26 cellular contexts compared by ENCODE assay signal in genomic region chr6:96685702-96686101, GRCh38.
"Had no signal": no experiment of that assay in that cellular context is flagged by ENCODE, and none has a peak within 500 bp of the region (broad histone marks: within the 10 kb centered on the region; RNA-seq: fewer than 3 reads in every experiment).

No MANE protein-coding gene starts in this region.

- H3K27ac ChIP-seq: stomach, suprapubic skin, testis, thoracic aorta, thyroid gland, tibial artery, tibial nerve, transverse colon, upper lobe of left lung, upper lobe of right lung, uterus, vagina had no signal

- H3K4me1 ChIP-seq: stomach, suprapubic skin, testis, thyroid gland, tibial artery, tibial nerve, transverse colon, upper lobe of left lung, upper lobe of right lung, uterus, vagina had no signal

- H3K4me3 ChIP-seq: stomach, suprapubic skin, testis, thoracic aorta, thyroid gland, tibial artery, tibial nerve, transverse colon, upper lobe of left lung, upper lobe of right lung, uterus, vagina had no signal

- H3K9me3 ChIP-seq: stomach, suprapubic skin, testis, thoracic aorta, thyroid gland, tibial artery, tibial nerve, transverse colon, upper lobe of left lung, upper lobe of right lung, uterus, vagina had no signal

- ATAC-seq: stimulated activated effector memory CD8-positive, alpha-beta T cell treated with anti-CD3 and anti-CD28 coated beads, Interleukin-12 subunit alpha, Interleukin-12 subunit beta, amount 100 ng/mL, for 72 hours; stimulated activated memory B cell treated with anti-CD40 and anti-IgM and Interleukin-4, amounts not matched to agents 10 μg/mL and 1 μg/mL and 100 μg/mL, for 72 hours; stimulated activated naive B cell treated with anti-CD40 and anti-IgM and Interleukin-4, amounts not matched to agents 10 μg/mL and 1 μg/mL and 100 μg/mL, for 72 hours; stimulated activated naive CD8-positive, alpha-beta T cell treated with anti-CD3 and anti-CD28 coated beads, Interleukin-15, amount 100 ng/mL, for 72 hours; stimulated activated naive CD8-positive, alpha-beta T cell treated with anti-CD3 and anti-CD28 coated beads, Interleukin-15, Interleukin-2, amounts not matched to agents 100 U/mL and 50 U/mL, for 24 hours; upper lobe of right lung had no signal

- DNase-seq: stimulated activated CD4-positive, alpha-beta T cell treated with anti-CD3 and anti-CD28 coated beads, Interleukin-2, amount 100 ng/mL, for 48 hours; stimulated activated CD4-positive, alpha-beta T cell treated with anti-CD3 and anti-CD28 coated beads, Interleukin-4, amount 100 ng/mL, for 1 hour; stimulated activated CD4-positive, alpha-beta T cell treated with anti-CD3 and anti-CD28 coated beads, Interleukin-4, amount 100 ng/mL, for 24 hours; stimulated activated CD4-positive, alpha-beta T cell treated with anti-CD3 and anti-CD28 coated beads, Interleukin-4, amount 100 ng/mL, for 4 hours; stimulated activated CD8-positive, alpha-beta memory T cell treated with anti-CD3 and anti-CD28 coated beads, Interleukin-4, amount 100 ng/mL, for 48 hours; stimulated activated naive B cell treated with anti-CD40 and anti-IgM and Interleukin-4, amounts not matched to agents 10 μg/mL and 1 μg/mL and 100 μg/mL, for 72 hours; stimulated activated naive CD4-positive, alpha-beta T cell; stimulated activated naive CD4-positive, alpha-beta T cell treated with Interleukin-2 at 50 U/mL for 16 hours; stimulated activated naive CD8-positive, alpha-beta T cell treated with anti-CD3 and anti-CD28 coated beads, Interleukin-15, amount 100 ng/mL, for 72 hours; stimulated activated naive CD8-positive, alpha-beta T cell treated with anti-CD3 and anti-CD28 coated beads, Interleukin-15, Interleukin-2, amounts not matched to agents 100 U/mL and 50 U/mL, for 24 hours; stomach; substantia nigra; testis; thyroid gland; tibial artery; transverse colon; trophoblast cell; upper lobe of left lung; upper lobe of right lung; uterus had no signal

- H3K36me3 ChIP-seq: stomach, suprapubic skin, thoracic aorta, thyroid gland, tibial artery, tibial nerve, transverse colon, upper lobe of left lung, upper lobe of right lung, uterus, vagina had no signal

- H3K27me3 ChIP-seq: stomach, suprapubic skin, testis, thyroid gland, tibial artery, tibial nerve, transverse colon, upper lobe of left lung, upper lobe of right lung, uterus, vagina had no signal
